1 cellular context compared by ENCODE assay signal in the genomic region with DNA sequence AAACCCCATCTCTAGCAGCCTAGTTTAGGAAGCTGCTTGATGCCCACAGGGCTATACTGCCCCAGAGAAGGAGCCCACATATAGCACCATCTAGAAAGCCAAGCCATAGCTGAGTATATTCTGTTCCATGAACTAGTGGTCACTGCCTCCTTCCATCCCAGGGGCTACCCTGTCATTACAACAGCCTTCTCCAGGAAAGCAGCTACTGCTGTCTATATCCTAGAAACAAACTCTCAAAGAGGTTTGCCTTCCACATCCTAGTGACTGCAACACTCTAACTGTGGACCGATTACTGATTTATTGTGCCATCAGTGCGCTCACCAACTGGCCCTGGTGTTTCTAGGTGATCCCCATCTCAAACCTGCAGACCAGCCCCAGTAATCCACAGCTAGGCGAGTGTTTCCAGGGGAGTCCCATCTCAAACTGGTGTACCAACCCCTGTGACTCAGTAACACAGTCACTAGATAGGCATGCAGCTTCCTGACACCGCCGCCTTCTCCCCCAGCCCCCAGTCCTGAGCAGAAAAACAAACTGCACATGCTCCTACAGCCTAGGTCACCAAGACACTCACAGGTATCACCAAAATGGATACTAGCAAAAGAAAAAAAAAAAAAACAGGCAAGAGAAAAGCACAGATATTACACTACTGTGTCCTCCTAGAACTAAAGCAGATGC.
TF ChIP-seq lines count a peak whose summit lies in the region.

No MANE protein-coding gene starts in this region.

TF ChIP-seq in HCT116, 20 proteins besides CTCF, POLR2A, EP300 and RAD21 (continued from another document):
- TF ChIP-seq, protein P1, sequence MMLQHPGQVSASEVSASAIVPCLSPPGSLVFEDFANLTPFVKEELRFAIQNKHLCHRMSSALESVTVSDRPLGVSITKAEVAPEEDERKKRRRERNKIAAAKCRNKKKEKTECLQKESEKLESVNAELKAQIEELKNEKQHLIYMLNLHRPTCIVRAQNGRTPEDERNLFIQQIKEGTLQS (IDR thresholded peaks at IDR 0.05): no peak
- TF ChIP-seq, protein P2, sequence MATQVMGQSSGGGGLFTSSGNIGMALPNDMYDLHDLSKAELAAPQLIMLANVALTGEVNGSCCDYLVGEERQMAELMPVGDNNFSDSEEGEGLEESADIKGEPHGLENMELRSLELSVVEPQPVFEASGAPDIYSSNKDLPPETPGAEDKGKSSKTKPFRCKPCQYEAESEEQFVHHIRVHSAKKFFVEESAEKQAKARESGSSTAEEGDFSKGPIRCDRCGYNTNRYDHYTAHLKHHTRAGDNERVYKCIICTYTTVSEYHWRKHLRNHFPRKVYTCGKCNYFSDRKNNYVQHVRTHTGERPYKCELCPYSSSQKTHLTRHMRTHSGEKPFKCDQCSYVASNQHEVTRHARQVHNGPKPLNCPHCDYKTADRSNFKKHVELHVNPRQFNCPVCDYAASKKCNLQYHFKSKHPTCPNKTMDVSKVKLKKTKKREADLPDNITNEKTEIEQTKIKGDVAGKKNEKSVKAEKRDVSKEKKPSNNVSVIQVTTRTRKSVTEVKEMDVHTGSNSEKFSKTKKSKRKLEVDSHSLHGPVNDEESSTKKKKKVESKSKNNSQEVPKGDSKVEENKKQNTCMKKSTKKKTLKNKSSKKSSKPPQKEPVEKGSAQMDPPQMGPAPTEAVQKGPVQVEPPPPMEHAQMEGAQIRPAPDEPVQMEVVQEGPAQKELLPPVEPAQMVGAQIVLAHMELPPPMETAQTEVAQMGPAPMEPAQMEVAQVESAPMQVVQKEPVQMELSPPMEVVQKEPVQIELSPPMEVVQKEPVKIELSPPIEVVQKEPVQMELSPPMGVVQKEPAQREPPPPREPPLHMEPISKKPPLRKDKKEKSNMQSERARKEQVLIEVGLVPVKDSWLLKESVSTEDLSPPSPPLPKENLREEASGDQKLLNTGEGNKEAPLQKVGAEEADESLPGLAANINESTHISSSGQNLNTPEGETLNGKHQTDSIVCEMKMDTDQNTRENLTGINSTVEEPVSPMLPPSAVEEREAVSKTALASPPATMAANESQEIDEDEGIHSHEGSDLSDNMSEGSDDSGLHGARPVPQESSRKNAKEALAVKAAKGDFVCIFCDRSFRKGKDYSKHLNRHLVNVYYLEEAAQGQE (IDR thresholded peaks at IDR 0.05; ENCODE audit: low read depth): no peak
- TF ChIP-seq SP1 (IDR thresholded peaks at IDR 0.05; ENCODE audit: low read depth) (peak; percentile 64), ELF1 (IDR thresholded peaks at IDR 0.05; ENCODE audit: borderline replicate concordance, low read depth) (no peak), JUND (IDR thresholded peaks at IDR 0.05) (peak; percentile 94), CEBPB (IDR thresholded peaks at IDR 0.05; ENCODE audit: low read depth) (no peak)
